In genomic region chr3:82050382-82050781, GRCh38 we compare ENCODE assay signal across 24 cellular contexts.
"Had no signal": no experiment of that assay in that cellular context is flagged by ENCODE, and none has a peak within 500 bp of the region (broad histone marks: within the 10 kb centered on the region; RNA-seq: fewer than 3 reads in every experiment).

No MANE protein-coding gene starts in this region.

- H3K36me3 ChIP-seq: esophagus muscularis mucosa, gastroesophageal sphincter, heart left ventricle, left lung, lower lobe of right lung had no signal

- H3K4me1 ChIP-seq: esophagus muscularis mucosa, gastroesophageal sphincter, heart left ventricle, left lung, lower lobe of right lung had no signal

- FAIRE-seq: colon, endothelial cell of umbilical vein, frontal cortex had no signal

- H3K4me2 ChIP-seq: hepatocyte had no signal

- H3K36me3 Mint-ChIP-seq: immature natural killer cell; memory B cell; naive thymus-derived CD4-positive, alpha-beta T cell had no signal

- H3K4me3 ChIP-seq: coronary artery, dorsolateral prefrontal cortex, esophagus muscularis mucosa, gastroesophageal sphincter, heart left ventricle, hepatocyte, left lung, lower lobe of right lung had no signal

- H3K27me3 ChIP-seq: dorsolateral prefrontal cortex, esophagus muscularis mucosa, foreskin keratinocyte, gastroesophageal sphincter, heart left ventricle, hepatocyte, left lung had no signal

- H3K27me3 Mint-ChIP-seq: memory B cell; naive thymus-derived CD4-positive, alpha-beta T cell had no signal

- H3K9me3 ChIP-seq: esophagus muscularis mucosa, gastroesophageal sphincter, heart left ventricle, left lung, lower lobe of right lung had no signal

- H2AFZ ChIP-seq: hepatocyte had no signal

- DNase-seq: dermis blood vessel endothelial cell; dorsolateral prefrontal cortex; effector CD4-positive, alpha-beta T cell; effector memory CD4-positive, alpha-beta T cell; heart left ventricle; hypothalamus; immature natural killer cell; islet precursor cell; left cardiac atrium; left lung; left ventricle myocardium superior; lower lobe of right lung; mesendoderm; midbrain; naive thymus-derived CD4-positive, alpha-beta T cell had no signal

- H3K4me3 Mint-ChIP-seq: immature natural killer cell; memory B cell; naive thymus-derived CD4-positive, alpha-beta T cell had no signal

- H3K27ac Mint-ChIP-seq: immature natural killer cell; memory B cell; naive thymus-derived CD4-positive, alpha-beta T cell had no signal

- ATAC-seq: foreskin keratinocyte; gastroesophageal sphincter; heart left ventricle; left cardiac atrium; left lung; left ventricle myocardium superior; lower lobe of right lung; naive thymus-derived CD4-positive, alpha-beta T cell had no signal

- H3K4me1 Mint-ChIP-seq: immature natural killer cell; memory B cell; naive thymus-derived CD4-positive, alpha-beta T cell had no signal

- H3K79me2 ChIP-seq: hepatocyte had no signal

- H3K27ac ChIP-seq: coronary artery, dorsolateral prefrontal cortex, esophagus muscularis mucosa, foreskin keratinocyte, gastroesophageal sphincter, heart left ventricle, hepatocyte, left lung, lower lobe of right lung had no signal
